In genomic region chr5:98787131-98787719, GRCh38 we compare ENCODE assay signal across 1 cellular context.
TF ChIP-seq lines count a peak whose summit lies in the region.

No MANE protein-coding gene starts in this region.

TF ChIP-seq in GM23338, 12 proteins besides CTCF, POLR2A, EP300 and RAD21 (continued from another document):
- TF ChIP-seq REST (IDR thresholded peaks at IDR 0.05; ENCODE audit: unreplicated experiment) (no peak), ZNF114 (CRISPR knock-in tag; IDR thresholded peaks at IDR 0.05) (no peak), EZH2phosphoT487 (IDR thresholded peaks at IDR 0.05; ENCODE audit: unreplicated experiment) (no peak), STAT1 (IDR thresholded peaks at IDR 0.05; ENCODE audit: unreplicated experiment) (no peak), JUNB (IDR thresholded peaks at IDR 0.05; ENCODE audit: unreplicated experiment) (no peak), POLR2AphosphoS5 (IDR thresholded peaks at IDR 0.05; ENCODE audit: low read depth) (no peak), NANOG (IDR thresholded peaks at IDR 0.05; ENCODE audit: borderline replicate concordance) (no peak), ZNF462 (CRISPR knock-in tag; IDR thresholded peaks at IDR 0.05) (no peak), ETS1 (IDR thresholded peaks at IDR 0.05) (no peak)
